ENCODE assay signal across 20 cellular contexts in the genomic region with DNA sequence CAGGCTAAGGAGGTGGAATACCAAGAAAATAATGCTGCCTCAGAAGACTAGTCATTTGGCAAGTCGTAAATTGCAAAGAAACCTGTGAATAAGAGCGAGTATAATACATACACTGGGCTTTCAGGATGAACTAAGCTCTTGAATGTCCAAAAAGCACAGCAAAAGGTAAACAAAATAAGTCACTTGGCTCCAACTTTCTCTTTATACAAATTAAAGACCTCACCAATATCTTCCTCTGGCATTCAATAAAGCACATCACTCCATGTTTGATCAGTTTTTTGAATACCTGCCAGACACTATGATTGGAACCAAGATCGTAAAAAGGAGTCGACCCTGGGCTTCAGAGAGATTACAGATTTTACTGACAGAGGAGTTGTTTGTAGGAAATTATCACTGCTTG. TPM values are rescaled to one million over a fixed set of nuclear protein-coding genes. Genes with fewer than 3 reads are reported as not detected.
DNase-seq lines count a peak whose midpoint lies in the region; ATAC-seq and TF ChIP-seq lines count a peak whose summit lies in the region.
"Had no signal": no experiment of that assay in that cellular context is flagged by ENCODE, and none has a peak within 500 bp of the region (broad histone marks: within the 10 kb centered on the region; RNA-seq: fewer than 3 reads in every experiment).

No MANE protein-coding gene starts in this region.

- no peak for ATAC-seq in activated CD4-positive, alpha-beta T cell treated with anti-CD3 and anti-CD28 coated beads for 36 hours
- ATAC-seq in T-helper 17 cell = no peak
- no peak for ATAC-seq in naive thymus-derived CD8-positive, alpha-beta T cell
- ATAC-seq in HG02973 (IDR thresholded peaks at IDR 0.05; ENCODE audit: unreplicated experiment) = no peak
- ATAC-seq: activated naive CD4-positive, alpha-beta T cell treated with anti-CD3 and anti-CD28 coated beads, Interleukin-2, amount 50 U/mL, for 72 hours; foreskin keratinocyte had no signal

- no peak overlapping the region for H3K27ac Mint-ChIP-seq in activated CD4-positive, alpha-beta T cell treated with anti-CD3 and anti-CD28 coated beads for 36 hours
- no peak overlapping the region for H3K27ac Mint-ChIP-seq in Calu3 (ENCODE audit: unreplicated experiment)
- H3K27ac Mint-ChIP-seq in T-helper 17 cell = peak overlapping the region; percentile 4
- peak overlapping the region in 3 of 10 donors; percentile 0 to 15 (median 11) for H3K27ac Mint-ChIP-seq in naive thymus-derived CD8-positive, alpha-beta T cell
- H3K27ac Mint-ChIP-seq: activated naive CD4-positive, alpha-beta T cell treated with anti-CD3 and anti-CD28 coated beads, Interleukin-2, amount 50 U/mL, for 72 hours had no signal

- H3K4me1 Mint-ChIP-seq in activated CD4-positive, alpha-beta T cell treated with anti-CD3 and anti-CD28 coated beads for 36 hours = peaks cover 69% of the 10 kb centered on the region
- peaks cover 55% of the 10 kb centered on the region for H3K4me1 Mint-ChIP-seq in Calu3 (ENCODE audit: low read depth, unreplicated experiment)
- H3K4me1 Mint-ChIP-seq in T-helper 17 cell = peaks cover 54% of the 10 kb centered on the region
- H3K4me1 Mint-ChIP-seq in naive thymus-derived CD8-positive, alpha-beta T cell = peaks cover 40 to 82% (median 78%) of the 10 kb centered on the region in 4 donors

- POLR2A ChIA-PET in activated CD4-positive, alpha-beta T cell treated with anti-CD3 and anti-CD28 coated beads for 36 hours (lab: Charles Lee) = no interaction called here
- POLR2A ChIA-PET in naive thymus-derived CD8-positive, alpha-beta T cell (lab: Charles Lee) = no interaction called here

- no peak overlapping the region for H3K4me3 ChIP-seq in colonic mucosa
- H3K4me3 ChIP-seq: skin epidermis had no signal

- no peaks in the 10 kb centered on the region for H3K36me3 ChIP-seq in colonic mucosa

- H3K27ac ChIP-seq in colonic mucosa = no peak overlapping the region
- H3K27ac ChIP-seq: coronary artery, foreskin keratinocyte, HL-60, skin epidermis had no signal

- H3K36me3 Mint-ChIP-seq in activated CD4-positive, alpha-beta T cell treated with anti-CD3 and anti-CD28 coated beads for 36 hours (ENCODE audit: low read depth) = peaks cover 22% of the 10 kb centered on the region
- H3K36me3 Mint-ChIP-seq in Calu3 (ENCODE audit: insufficient read depth, unreplicated experiment) (peaks cover 32% of the 10 kb centered on the region), T-helper 17 cell (ENCODE audit: low read depth) (no peaks in the 10 kb centered on the region)
- H3K36me3 Mint-ChIP-seq in naive thymus-derived CD8-positive, alpha-beta T cell = peaks cover 0 to 2% (median 1%) of the 10 kb centered on the region in 3 donors

- no TSS peak for BruUV-seq in Calu3 (replicated peaks; lab: Mats Ljungman, UMichigan)

- H3K4me1 ChIP-seq in colonic mucosa = peaks cover 7% of the 10 kb centered on the region

- no peaks in the 10 kb centered on the region for H3K27me3 ChIP-seq in colonic mucosa
- H3K27me3 ChIP-seq: foreskin keratinocyte had no signal

- no peaks in the 10 kb centered on the region for H3K27me3 Mint-ChIP-seq in activated CD4-positive, alpha-beta T cell treated with anti-CD3 and anti-CD28 coated beads for 36 hours
- H3K27me3 Mint-ChIP-seq in Calu3 (ENCODE audit: unreplicated experiment) = no peaks in the 10 kb centered on the region
- no peaks in the 10 kb centered on the region for H3K27me3 Mint-ChIP-seq in T-helper 17 cell
- H3K27me3 Mint-ChIP-seq in naive thymus-derived CD8-positive, alpha-beta T cell = no peaks in the 10 kb centered on the region

- H3K9me3 ChIP-seq in T-helper 17 cell (ENCODE audit: control insufficient read depth, low read length, poor library complexity, severe bottlenecking) (no peaks in the 10 kb centered on the region), colonic mucosa (no peaks in the 10 kb centered on the region)

- intact Hi-C loops in activated CD4-positive, alpha-beta T cell treated with anti-CD3 and anti-CD28 coated beads for 36 hours (cut with DNase I, micrococcal nuclease) = loop anchor here in 1 of 2 experiments (10.0 kb wide), 3 partner anchors 1189 to 1819 kb away; a partner anchor contains a TSS
- intact Hi-C loops in Calu3 (cut with micrococcal nuclease; ENCODE audit: unreplicated experiment) = loop anchor here (10.0 kb wide), 2 partner anchors 281 to 381 kb away; a partner anchor contains a TSS
- intact Hi-C loops in colonic mucosa (cut with DNase I) = no loop called here

- no peak overlapping the region for H3K9ac ChIP-seq in colonic mucosa (ENCODE audit: low read depth in 2 of 2, low read length in 2 of 2)

- peak overlapping the region; percentile 23 for H3K4me3 Mint-ChIP-seq in activated CD4-positive, alpha-beta T cell treated with anti-CD3 and anti-CD28 coated beads for 36 hours
- peak overlapping the region; percentile 84 for H3K4me3 Mint-ChIP-seq in Calu3 (ENCODE audit: low read depth, unreplicated experiment)
- peak overlapping the region; percentile 3 for H3K4me3 Mint-ChIP-seq in T-helper 17 cell
- peak overlapping the region in 7 of 10 donors; percentile 11 to 96 (median 81) for H3K4me3 Mint-ChIP-seq in naive thymus-derived CD8-positive, alpha-beta T cell

- DNase-seq in activated CD4-positive, alpha-beta T cell treated with anti-CD3 and anti-CD28 coated beads for 36 hours = no peak
- DNase-seq in activated CD4-positive, alpha-beta T cell treated with anti-CD3 and anti-CD28 coated beads, Interleukin-2, amount 50 U/mL, for 1 hour = no peak
- DNase-seq in Calu3 = no peak
- DNase-seq in T-helper 17 cell = no peak
- no peak for DNase-seq in naive thymus-derived CD8-positive, alpha-beta T cell
- no peak for DNase-seq in colonic mucosa
- no peak for DNase-seq in globus pallidus (ENCODE audit: low spot score)
- DNase-seq: activated CD4-positive, alpha-beta T cell treated with anti-CD3 and anti-CD28 coated beads, Interleukin-2, amount 50 U/mL, for 48 hours; DMS53; foreskin keratinocyte; hypothalamus; islet precursor cell; NCI-H1694 treated with DMSO at 0.1 percent for 48 hours; NCI-H446; stimulated activated CD4-positive, alpha-beta T cell treated with anti-CD3 and anti-CD28 coated beads, Interleukin-2, amount 100 ng/mL, for 48 hours had no signal

- CTCF ChIA-PET in activated CD4-positive, alpha-beta T cell treated with anti-CD3 and anti-CD28 coated beads for 36 hours (lab: Charles Lee) = interaction anchor here (1.0 kb wide), 1 partner anchor 11 kb away, joined by 3 read pairs; no protein-coding TSS in a partner anchor
- CTCF ChIA-PET in Calu3 (lab: Charles Lee) = no interaction called here

- no peaks in the 10 kb centered on the region for H3K9me3 Mint-ChIP-seq in activated CD4-positive, alpha-beta T cell treated with anti-CD3 and anti-CD28 coated beads for 36 hours (ENCODE audit: low read depth)
- no peaks in the 10 kb centered on the region for H3K9me3 Mint-ChIP-seq in Calu3 (ENCODE audit: low read depth, unreplicated experiment)
- no peaks in the 10 kb centered on the region for H3K9me3 Mint-ChIP-seq in naive thymus-derived CD8-positive, alpha-beta T cell
- H3K9me3 Mint-ChIP-seq: activated naive CD4-positive, alpha-beta T cell treated with anti-CD3 and anti-CD28 coated beads, Interleukin-2, amount 50 U/mL, for 72 hours had no signal

- TF ChIP-seq CTCF in Calu3 (IDR thresholded peaks at IDR 0.05; ENCODE audit: unreplicated experiment) = no peak
- no peak for TF ChIP-seq CTCF in colonic mucosa (IDR thresholded peaks at IDR 0.05)

RNA-seq across cellular contexts. Expression of a gene that starts 3.5 kb away (rescaled TPM):
- total RNA-seq in activated CD4-positive, alpha-beta T cell treated with anti-CD3 and anti-CD28 coated beads for 36 hours = 10 to 100 TPM; 41.6 to 61.1 TPM
- total RNA-seq in Calu3 (2022) (53.8 and 58.7 TPM in 2 replicates), T-helper 17 cell (10 to 100 TPM; 44.0 to 54.9 TPM), colonic mucosa (10 to 100 TPM; 49.3 to 53.7 TPM)
- 10 to 100 TPM; 64.2 to 68.2 TPM for total RNA-seq in naive thymus-derived CD8-positive, alpha-beta T cell
- 10 to 100 TPM in 1 of 3 donors, 1 to 10 TPM in 2; 9.4 to 10.1 (median 10.0) TPM for polyA plus RNA-seq in naive thymus-derived CD8-positive, alpha-beta T cell

Comparison
In these comparisons a context has a peak if more than half of its experiments do, and no peak if none do; other contexts are left out.
1. H3K4me3 Mint-ChIP-seq: peak in every context shown above with its lines; median percentile 84 in Calu3; 81 in naive thymus-derived CD8-positive, alpha-beta T cell; 23 in activated CD4-positive, alpha-beta T cell treated with anti-CD3 and anti-CD28 coated beads for 36 hours; 3 in T-helper 17 cell.